In the genomic region with DNA sequence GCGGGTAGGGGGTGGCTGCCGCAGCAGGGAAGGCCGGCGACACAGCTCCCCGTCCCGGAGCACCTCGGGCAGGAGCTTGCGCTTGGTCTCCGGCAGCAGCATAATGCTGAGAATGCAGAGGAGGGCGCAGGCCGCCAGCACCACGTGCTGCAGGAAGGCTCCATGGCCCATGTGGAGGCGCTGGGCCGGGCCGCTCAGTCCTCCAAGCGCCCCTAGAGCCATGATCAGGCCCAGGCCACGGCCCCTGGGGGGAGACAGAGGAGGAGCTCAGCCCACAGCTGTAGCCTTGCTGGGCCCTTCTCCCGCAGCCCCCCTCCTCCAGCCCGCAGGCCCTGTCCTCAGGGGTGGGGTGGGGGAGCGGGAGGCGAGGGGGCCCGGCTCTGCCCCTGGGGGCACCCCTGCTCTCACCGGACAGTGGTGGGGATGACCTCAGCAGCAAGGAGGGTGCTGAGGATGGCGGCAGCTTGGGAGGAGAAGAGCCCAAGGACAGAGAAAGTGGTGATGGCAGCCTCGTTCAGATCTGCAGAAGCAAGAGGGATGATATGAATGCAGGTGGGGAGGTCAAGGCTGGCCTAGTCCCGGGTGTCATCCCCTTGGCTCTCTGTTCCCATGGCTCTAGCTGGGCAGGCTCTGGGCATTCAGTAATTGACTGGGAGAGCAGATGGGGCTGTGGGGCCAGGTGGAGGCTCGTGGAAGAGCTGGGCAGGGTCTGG, we compare ENCODE assay signal across 1 cellular context.
TF ChIP-seq lines count a peak whose summit lies in the region.

No MANE protein-coding gene starts in this region.

TF ChIP-seq in GM23338, 12 proteins besides CTCF, POLR2A, EP300 and RAD21 (continued from another document):
- no peak for TF ChIP-seq POLR2AphosphoS5 (IDR thresholded peaks at IDR 0.05; ENCODE audit: low read depth)
- TF ChIP-seq CREB1 (CRISPR knock-in tag; IDR thresholded peaks at IDR 0.05; ENCODE audit: low read depth), result no peak
- TF ChIP-seq, protein P1, sequence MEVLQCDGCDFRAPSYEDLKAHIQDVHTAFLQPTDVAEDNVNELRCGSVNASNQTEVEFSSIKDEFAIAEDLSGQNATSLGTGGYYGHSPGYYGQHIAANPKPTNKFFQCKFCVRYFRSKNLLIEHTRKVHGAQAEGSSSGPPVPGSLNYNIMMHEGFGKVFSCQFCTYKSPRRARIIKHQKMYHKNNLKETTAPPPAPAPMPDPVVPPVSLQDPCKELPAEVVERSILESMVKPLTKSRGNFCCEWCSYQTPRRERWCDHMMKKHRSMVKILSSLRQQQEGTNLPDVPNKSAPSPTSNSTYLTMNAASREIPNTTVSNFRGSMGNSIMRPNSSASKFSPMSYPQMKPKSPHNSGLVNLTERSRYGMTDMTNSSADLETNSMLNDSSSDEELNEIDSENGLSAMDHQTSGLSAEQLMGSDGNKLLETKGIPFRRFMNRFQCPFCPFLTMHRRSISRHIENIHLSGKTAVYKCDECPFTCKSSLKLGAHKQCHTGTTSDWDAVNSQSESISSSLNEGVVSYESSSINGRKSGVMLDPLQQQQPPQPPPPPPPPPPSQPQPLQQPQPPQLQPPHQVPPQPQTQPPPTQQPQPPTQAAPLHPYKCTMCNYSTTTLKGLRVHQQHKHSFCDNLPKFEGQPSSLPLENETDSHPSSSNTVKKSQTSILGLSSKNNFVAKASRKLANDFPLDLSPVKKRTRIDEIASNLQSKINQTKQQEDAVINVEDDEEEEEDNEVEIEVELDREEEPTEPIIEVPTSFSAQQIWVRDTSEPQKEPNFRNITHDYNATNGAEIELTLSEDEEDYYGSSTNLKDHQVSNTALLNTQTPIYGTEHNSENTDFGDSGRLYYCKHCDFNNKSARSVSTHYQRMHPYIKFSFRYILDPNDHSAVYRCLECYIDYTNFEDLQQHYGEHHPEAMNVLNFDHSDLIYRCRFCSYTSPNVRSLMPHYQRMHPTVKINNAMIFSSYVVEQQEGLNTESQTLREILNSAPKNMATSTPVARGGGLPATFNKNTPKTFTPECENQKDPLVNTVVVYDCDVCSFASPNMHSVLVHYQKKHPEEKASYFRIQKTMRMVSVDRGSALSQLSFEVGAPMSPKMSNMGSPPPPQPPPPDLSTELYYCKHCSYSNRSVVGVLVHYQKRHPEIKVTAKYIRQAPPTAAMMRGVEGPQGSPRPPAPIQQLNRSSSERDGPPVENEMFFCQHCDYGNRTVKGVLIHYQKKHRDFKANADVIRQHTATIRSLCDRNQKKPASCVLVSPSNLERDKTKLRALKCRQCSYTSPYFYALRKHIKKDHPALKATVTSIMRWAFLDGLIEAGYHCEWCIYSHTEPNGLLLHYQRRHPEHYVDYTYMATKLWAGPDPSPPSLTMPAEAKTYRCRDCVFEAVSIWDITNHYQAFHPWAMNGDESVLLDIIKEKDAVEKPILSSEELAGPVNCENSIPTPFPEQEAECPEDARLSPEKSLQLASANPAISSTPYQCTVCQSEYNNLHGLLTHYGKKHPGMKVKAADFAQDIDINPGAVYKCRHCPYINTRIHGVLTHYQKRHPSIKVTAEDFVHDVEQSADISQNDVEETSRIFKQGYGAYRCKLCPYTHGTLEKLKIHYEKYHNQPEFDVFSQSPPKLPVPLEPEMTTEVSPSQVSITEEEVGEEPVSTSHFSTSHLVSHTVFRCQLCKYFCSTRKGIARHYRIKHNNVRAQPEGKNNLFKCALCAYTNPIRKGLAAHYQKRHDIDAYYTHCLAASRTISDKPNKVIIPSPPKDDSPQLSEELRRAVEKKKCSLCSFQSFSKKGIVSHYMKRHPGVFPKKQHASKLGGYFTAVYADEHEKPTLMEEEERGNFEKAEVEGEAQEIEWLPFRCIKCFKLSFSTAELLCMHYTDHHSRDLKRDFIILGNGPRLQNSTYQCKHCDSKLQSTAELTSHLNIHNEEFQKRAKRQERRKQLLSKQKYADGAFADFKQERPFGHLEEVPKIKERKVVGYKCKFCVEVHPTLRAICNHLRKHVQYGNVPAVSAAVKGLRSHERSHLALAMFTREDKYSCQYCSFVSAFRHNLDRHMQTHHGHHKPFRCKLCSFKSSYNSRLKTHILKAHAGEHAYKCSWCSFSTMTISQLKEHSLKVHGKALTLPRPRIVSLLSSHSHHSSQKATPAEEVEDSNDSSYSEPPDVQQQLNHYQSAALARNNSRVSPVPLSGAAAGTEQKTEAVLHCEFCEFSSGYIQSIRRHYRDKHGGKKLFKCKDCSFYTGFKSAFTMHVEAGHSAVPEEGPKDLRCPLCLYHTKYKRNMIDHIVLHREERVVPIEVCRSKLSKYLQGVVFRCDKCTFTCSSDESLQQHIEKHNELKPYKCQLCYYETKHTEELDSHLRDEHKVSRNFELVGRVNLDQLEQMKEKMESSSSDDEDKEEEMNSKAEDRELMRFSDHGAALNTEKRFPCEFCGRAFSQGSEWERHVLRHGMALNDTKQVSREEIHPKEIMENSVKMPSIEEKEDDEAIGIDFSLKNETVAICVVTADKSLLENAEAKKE (CRISPR knock-in tag; IDR thresholded peaks at IDR 0.05), result no peak
